In the genomic region with DNA sequence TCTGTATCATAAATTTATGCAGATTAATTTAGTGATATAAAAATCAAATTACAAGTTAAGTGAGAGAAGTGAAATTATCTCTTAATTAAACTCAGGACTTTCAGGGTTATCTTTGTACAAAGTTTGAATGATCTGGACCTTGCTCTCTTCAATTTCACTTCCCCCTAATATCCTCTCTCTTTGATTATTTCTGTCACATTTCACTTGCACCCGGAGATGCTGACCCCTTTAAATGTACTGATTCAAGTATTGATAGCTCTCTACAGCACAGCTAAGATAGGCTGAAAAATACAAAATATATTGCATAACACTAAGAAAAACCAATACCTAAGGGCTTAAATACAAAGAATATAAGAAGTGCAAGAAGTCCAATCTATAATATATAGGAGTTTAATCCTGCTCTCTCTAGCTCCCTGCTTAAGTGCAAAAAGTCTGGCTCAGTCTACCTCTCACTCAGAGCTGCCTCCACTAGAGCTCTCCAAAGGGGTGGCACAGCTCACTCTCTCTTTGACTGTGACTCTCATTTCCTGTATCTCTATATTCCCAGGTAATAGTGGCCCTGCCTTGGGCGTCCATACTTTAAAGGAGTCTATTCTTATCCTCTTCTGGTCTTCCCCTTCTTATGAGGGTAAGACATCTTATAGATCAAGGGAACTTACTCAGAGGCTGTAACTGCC, we compare ENCODE assay signal across 1 cellular context.
TF ChIP-seq lines count a peak whose summit lies in the region.

No MANE protein-coding gene starts in this region.

TF ChIP-seq in GM23338, 12 proteins besides CTCF, POLR2A, EP300 and RAD21 (continued from another document):
- TF ChIP-seq, protein P1, sequence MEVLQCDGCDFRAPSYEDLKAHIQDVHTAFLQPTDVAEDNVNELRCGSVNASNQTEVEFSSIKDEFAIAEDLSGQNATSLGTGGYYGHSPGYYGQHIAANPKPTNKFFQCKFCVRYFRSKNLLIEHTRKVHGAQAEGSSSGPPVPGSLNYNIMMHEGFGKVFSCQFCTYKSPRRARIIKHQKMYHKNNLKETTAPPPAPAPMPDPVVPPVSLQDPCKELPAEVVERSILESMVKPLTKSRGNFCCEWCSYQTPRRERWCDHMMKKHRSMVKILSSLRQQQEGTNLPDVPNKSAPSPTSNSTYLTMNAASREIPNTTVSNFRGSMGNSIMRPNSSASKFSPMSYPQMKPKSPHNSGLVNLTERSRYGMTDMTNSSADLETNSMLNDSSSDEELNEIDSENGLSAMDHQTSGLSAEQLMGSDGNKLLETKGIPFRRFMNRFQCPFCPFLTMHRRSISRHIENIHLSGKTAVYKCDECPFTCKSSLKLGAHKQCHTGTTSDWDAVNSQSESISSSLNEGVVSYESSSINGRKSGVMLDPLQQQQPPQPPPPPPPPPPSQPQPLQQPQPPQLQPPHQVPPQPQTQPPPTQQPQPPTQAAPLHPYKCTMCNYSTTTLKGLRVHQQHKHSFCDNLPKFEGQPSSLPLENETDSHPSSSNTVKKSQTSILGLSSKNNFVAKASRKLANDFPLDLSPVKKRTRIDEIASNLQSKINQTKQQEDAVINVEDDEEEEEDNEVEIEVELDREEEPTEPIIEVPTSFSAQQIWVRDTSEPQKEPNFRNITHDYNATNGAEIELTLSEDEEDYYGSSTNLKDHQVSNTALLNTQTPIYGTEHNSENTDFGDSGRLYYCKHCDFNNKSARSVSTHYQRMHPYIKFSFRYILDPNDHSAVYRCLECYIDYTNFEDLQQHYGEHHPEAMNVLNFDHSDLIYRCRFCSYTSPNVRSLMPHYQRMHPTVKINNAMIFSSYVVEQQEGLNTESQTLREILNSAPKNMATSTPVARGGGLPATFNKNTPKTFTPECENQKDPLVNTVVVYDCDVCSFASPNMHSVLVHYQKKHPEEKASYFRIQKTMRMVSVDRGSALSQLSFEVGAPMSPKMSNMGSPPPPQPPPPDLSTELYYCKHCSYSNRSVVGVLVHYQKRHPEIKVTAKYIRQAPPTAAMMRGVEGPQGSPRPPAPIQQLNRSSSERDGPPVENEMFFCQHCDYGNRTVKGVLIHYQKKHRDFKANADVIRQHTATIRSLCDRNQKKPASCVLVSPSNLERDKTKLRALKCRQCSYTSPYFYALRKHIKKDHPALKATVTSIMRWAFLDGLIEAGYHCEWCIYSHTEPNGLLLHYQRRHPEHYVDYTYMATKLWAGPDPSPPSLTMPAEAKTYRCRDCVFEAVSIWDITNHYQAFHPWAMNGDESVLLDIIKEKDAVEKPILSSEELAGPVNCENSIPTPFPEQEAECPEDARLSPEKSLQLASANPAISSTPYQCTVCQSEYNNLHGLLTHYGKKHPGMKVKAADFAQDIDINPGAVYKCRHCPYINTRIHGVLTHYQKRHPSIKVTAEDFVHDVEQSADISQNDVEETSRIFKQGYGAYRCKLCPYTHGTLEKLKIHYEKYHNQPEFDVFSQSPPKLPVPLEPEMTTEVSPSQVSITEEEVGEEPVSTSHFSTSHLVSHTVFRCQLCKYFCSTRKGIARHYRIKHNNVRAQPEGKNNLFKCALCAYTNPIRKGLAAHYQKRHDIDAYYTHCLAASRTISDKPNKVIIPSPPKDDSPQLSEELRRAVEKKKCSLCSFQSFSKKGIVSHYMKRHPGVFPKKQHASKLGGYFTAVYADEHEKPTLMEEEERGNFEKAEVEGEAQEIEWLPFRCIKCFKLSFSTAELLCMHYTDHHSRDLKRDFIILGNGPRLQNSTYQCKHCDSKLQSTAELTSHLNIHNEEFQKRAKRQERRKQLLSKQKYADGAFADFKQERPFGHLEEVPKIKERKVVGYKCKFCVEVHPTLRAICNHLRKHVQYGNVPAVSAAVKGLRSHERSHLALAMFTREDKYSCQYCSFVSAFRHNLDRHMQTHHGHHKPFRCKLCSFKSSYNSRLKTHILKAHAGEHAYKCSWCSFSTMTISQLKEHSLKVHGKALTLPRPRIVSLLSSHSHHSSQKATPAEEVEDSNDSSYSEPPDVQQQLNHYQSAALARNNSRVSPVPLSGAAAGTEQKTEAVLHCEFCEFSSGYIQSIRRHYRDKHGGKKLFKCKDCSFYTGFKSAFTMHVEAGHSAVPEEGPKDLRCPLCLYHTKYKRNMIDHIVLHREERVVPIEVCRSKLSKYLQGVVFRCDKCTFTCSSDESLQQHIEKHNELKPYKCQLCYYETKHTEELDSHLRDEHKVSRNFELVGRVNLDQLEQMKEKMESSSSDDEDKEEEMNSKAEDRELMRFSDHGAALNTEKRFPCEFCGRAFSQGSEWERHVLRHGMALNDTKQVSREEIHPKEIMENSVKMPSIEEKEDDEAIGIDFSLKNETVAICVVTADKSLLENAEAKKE (CRISPR knock-in tag; IDR thresholded peaks at IDR 0.05), result no peak
- TF ChIP-seq ZNF114 (CRISPR knock-in tag; IDR thresholded peaks at IDR 0.05) (no peak), CREB1 (CRISPR knock-in tag; IDR thresholded peaks at IDR 0.05; ENCODE audit: low read depth) (no peak), EZH2 (IDR thresholded peaks at IDR 0.05; ENCODE audit: low read depth, unreplicated experiment) (no peak)
TF ChIP-seq in GM23338: peak in this region for 0.
